Comparison of ENCODE assay signal across 21 cellular contexts in genomic region chr6:132487762-132488161, GRCh38. TPM values are rescaled to one million over a fixed set of nuclear protein-coding genes. Genes with fewer than 3 reads are reported as not detected.
A peak's percentile ranks its signal among the peaks of the same experiment; 100 is the strongest.
DNase-seq lines count a peak whose midpoint lies in the region; ATAC-seq and TF ChIP-seq lines count a peak whose summit lies in the region.
"Had no signal": no experiment of that assay in that cellular context is flagged by ENCODE, and none has a peak within 500 bp of the region (broad histone marks: within the 10 kb centered on the region; RNA-seq: fewer than 3 reads in every experiment).

No MANE protein-coding gene starts in this region.

- intact Hi-C loops in psoas muscle (cut with DNase I) = loop anchor here in 1 of 2 donors (10.0 kb wide), 1 partner anchor 573 kb away; no protein-coding TSS in a partner anchor

- no peaks in the 10 kb centered on the region for H3K9me3 ChIP-seq in CD4-positive, CD25-positive, alpha-beta regulatory T cell (ENCODE audit: control insufficient read depth in 2 of 2, low read length in 2 of 2)
- H3K9me3 ChIP-seq in psoas muscle = no peaks in the 10 kb centered on the region

- no peak overlapping the region for H3K27ac ChIP-seq in CD4-positive, CD25-positive, alpha-beta regulatory T cell (ENCODE audit: insufficient read depth, low read length, poor library complexity, severe bottlenecking)
- no peak overlapping the region for H3K27ac ChIP-seq in psoas muscle

- no peaks in the 10 kb centered on the region for H3K9me3 Mint-ChIP-seq in CD4-positive, CD25-positive, alpha-beta regulatory T cell
- H3K9me3 Mint-ChIP-seq in IgD-negative memory B cell = no peaks in the 10 kb centered on the region
- H3K9me3 Mint-ChIP-seq in activated naive CD8-positive, alpha-beta T cell treated with anti-CD3 and anti-CD28 coated beads for 36 hours = no peaks in the 10 kb centered on the region
- H3K9me3 Mint-ChIP-seq in memory B cell = no peaks in the 10 kb centered on the region
- no peaks in the 10 kb centered on the region for H3K9me3 Mint-ChIP-seq in stimulated activated effector memory CD8-positive, alpha-beta T cell treated with anti-CD3 and anti-CD28 coated beads, Interleukin-12 subunit alpha, Interleukin-12 subunit beta, amount 100 ng/mL, for 72 hours
- H3K9me3 Mint-ChIP-seq: GM23338 had no signal

- H3K4me3 Mint-ChIP-seq in CD4-positive, CD25-positive, alpha-beta regulatory T cell = no peak overlapping the region
- H3K4me3 Mint-ChIP-seq in IgD-negative memory B cell (peak overlapping the region in 3 of 4 donors; percentile 42 to 87 (median 66)), memory B cell (peak overlapping the region; percentile 61)
- no peak overlapping the region for H3K4me3 Mint-ChIP-seq in activated naive CD8-positive, alpha-beta T cell treated with anti-CD3 and anti-CD28 coated beads for 36 hours
- no peak overlapping the region for H3K4me3 Mint-ChIP-seq in stimulated activated effector memory CD8-positive, alpha-beta T cell treated with anti-CD3 and anti-CD28 coated beads, Interleukin-12 subunit alpha, Interleukin-12 subunit beta, amount 100 ng/mL, for 72 hours
- H3K4me3 Mint-ChIP-seq: GM23338 had no signal

- peaks cover 13 to 26% (median 22%) of the 10 kb centered on the region in 4 donors for H3K4me1 Mint-ChIP-seq in CD4-positive, CD25-positive, alpha-beta regulatory T cell
- H3K4me1 Mint-ChIP-seq in IgD-negative memory B cell (peaks cover 26 to 54% (median 42%) of the 10 kb centered on the region in 3 donors), memory B cell (peaks cover 37% of the 10 kb centered on the region)
- H3K4me1 Mint-ChIP-seq in activated naive CD8-positive, alpha-beta T cell treated with anti-CD3 and anti-CD28 coated beads for 36 hours = peaks cover 11% of the 10 kb centered on the region
- H3K4me1 Mint-ChIP-seq in stimulated activated effector memory CD8-positive, alpha-beta T cell treated with anti-CD3 and anti-CD28 coated beads, Interleukin-12 subunit alpha, Interleukin-12 subunit beta, amount 100 ng/mL, for 72 hours = peaks cover 8% of the 10 kb centered on the region
- H3K4me1 Mint-ChIP-seq: GM23338 had no signal

- H3K4me3 ChIP-seq in CD4-positive, CD25-positive, alpha-beta regulatory T cell (ENCODE audit: low read depth, low read length) = no peak overlapping the region
- H3K4me3 ChIP-seq in psoas muscle = no peak overlapping the region
- H3K4me3 ChIP-seq: GM23338 had no signal

- no peaks in the 10 kb centered on the region for H3K27me3 ChIP-seq in CD4-positive, CD25-positive, alpha-beta regulatory T cell (ENCODE audit: control insufficient read depth, insufficient read depth, low read length)
- H3K27me3 ChIP-seq in psoas muscle (ENCODE audit: insufficient read depth in 3 of 3, low read length in 2 of 3) = no peaks in the 10 kb centered on the region

- H3K4me1 ChIP-seq in CD4-positive, CD25-positive, alpha-beta regulatory T cell (ENCODE audit: control insufficient read depth, insufficient read depth, low read length, poor library complexity, severe bottlenecking) = peaks cover 23% of the 10 kb centered on the region
- peaks cover 23% of the 10 kb centered on the region for H3K4me1 ChIP-seq in psoas muscle

- H3K36me3 ChIP-seq in CD4-positive, CD25-positive, alpha-beta regulatory T cell (ENCODE audit: control insufficient read depth, insufficient read depth, low read length) = no peaks in the 10 kb centered on the region
- H3K36me3 ChIP-seq in psoas muscle (ENCODE audit: insufficient read depth in 1 of 2, low read depth in 1 of 2) = no peaks in the 10 kb centered on the region

- H3K27me3 Mint-ChIP-seq in CD4-positive, CD25-positive, alpha-beta regulatory T cell = no peaks in the 10 kb centered on the region
- H3K27me3 Mint-ChIP-seq in IgD-negative memory B cell (no peaks in the 10 kb centered on the region), memory B cell (no peaks in the 10 kb centered on the region)
- no peaks in the 10 kb centered on the region for H3K27me3 Mint-ChIP-seq in activated naive CD8-positive, alpha-beta T cell treated with anti-CD3 and anti-CD28 coated beads for 36 hours

- ATAC-seq in CD4-positive, CD25-positive, alpha-beta regulatory T cell (ENCODE audit: low read depth in 2 of 2) = no peak
- no peak for ATAC-seq in memory B cell (ENCODE audit: low read depth)
- no peak for ATAC-seq in stimulated activated effector memory CD8-positive, alpha-beta T cell treated with anti-CD3 and anti-CD28 coated beads, Interleukin-12 subunit alpha, Interleukin-12 subunit beta, amount 100 ng/mL, for 72 hours
- ATAC-seq in psoas muscle = no peak
- ATAC-seq: GM23338, SK-N-SH treated with all-trans-retinoic acid at 6 μM for 48 hours had no signal

- DNase-seq in CD4-positive, CD25-positive, alpha-beta regulatory T cell = peak in 2 of 3 donors; percentile 14 to 44
- DNase-seq in activated naive CD8-positive, alpha-beta T cell treated with anti-CD3 and anti-CD28 coated beads for 36 hours = no peak
- DNase-seq in memory B cell (ENCODE audit: low spot score in 2 of 2) (no peak), amniotic stem cell (lab: John Stamatoyannopoulos, UW) (no peak), NCI-H128 (lab: John Stamatoyannopoulos, UW; ENCODE audit: unreplicated experiment) (no peak), psoas muscle (no peak)
- DNase-seq in stimulated activated effector memory CD8-positive, alpha-beta T cell treated with anti-CD3 and anti-CD28 coated beads, Interleukin-12 subunit alpha, Interleukin-12 subunit beta, amount 100 ng/mL, for 72 hours (ENCODE audit: low spot score in 2 of 2) = no peak
- DNase-seq: C1 segment of cervical spinal cord, DND-41, GDM1, NCI-H1417, NCI-H187, NCI-H2107, NCI-H510A treated with DMSO at 0.1 percent for 48 hours, NCI-H82, RPMI8226, SIG-M5 had no signal

- peak overlapping the region in 2 of 3 donors; percentile 33 to 38 for H3K27ac Mint-ChIP-seq in CD4-positive, CD25-positive, alpha-beta regulatory T cell
- H3K27ac Mint-ChIP-seq in IgD-negative memory B cell (peak overlapping the region; percentile 32 to 77 (median 66)), memory B cell (no peak overlapping the region)
- H3K27ac Mint-ChIP-seq in activated naive CD8-positive, alpha-beta T cell treated with anti-CD3 and anti-CD28 coated beads for 36 hours = peak overlapping the region; percentile 17
- H3K27ac Mint-ChIP-seq in stimulated activated effector memory CD8-positive, alpha-beta T cell treated with anti-CD3 and anti-CD28 coated beads, Interleukin-12 subunit alpha, Interleukin-12 subunit beta, amount 100 ng/mL, for 72 hours = no peak overlapping the region
- H3K27ac Mint-ChIP-seq: GM23338 had no signal

- peaks cover 11% of the 10 kb centered on the region for H3K36me3 Mint-ChIP-seq in CD4-positive, CD25-positive, alpha-beta regulatory T cell
- peaks cover 5% of the 10 kb centered on the region for H3K36me3 Mint-ChIP-seq in IgD-negative memory B cell
- peaks cover 3% of the 10 kb centered on the region for H3K36me3 Mint-ChIP-seq in activated naive CD8-positive, alpha-beta T cell treated with anti-CD3 and anti-CD28 coated beads for 36 hours
- H3K36me3 Mint-ChIP-seq in memory B cell = peaks cover 12% of the 10 kb centered on the region
- no peaks in the 10 kb centered on the region for H3K36me3 Mint-ChIP-seq in stimulated activated effector memory CD8-positive, alpha-beta T cell treated with anti-CD3 and anti-CD28 coated beads, Interleukin-12 subunit alpha, Interleukin-12 subunit beta, amount 100 ng/mL, for 72 hours

- WGBS in psoas muscle, 3 donors = 84 to 89% (median 85%) methylated on average over 4 of the region's 4 CpGs

- no peak for TF ChIP-seq CTCF in psoas muscle (IDR thresholded peaks at IDR 0.05)

RNA-seq across cellular contexts. Expression of gene STX7, which starts 25.2 kb away (rescaled TPM):
- 20.2 TPM for total RNA-seq in CD4-positive, CD25-positive, alpha-beta regulatory T cell
- 10 to 100 TPM; 14.8 to 19.8 (median 18.9) TPM for polyA plus RNA-seq in CD4-positive, CD25-positive, alpha-beta regulatory T cell
- polyA plus RNA-seq in IgD-negative memory B cell = 96.7 TPM
- 10 to 100 TPM; 14.8 to 16.3 TPM for total RNA-seq in activated naive CD8-positive, alpha-beta T cell treated with anti-CD3 and anti-CD28 coated beads for 36 hours
- 10 to 100 TPM; 23.6 to 38.1 (median 29.7) TPM for total RNA-seq in psoas muscle
- polyA plus RNA-seq in psoas muscle = 10 to 100 TPM; 12.6 to 26.7 (median 14.1) TPM

RNA-seq across cellular contexts. Expression of gene TAAR9, which starts 50.3 kb away (rescaled TPM):
- not detected for total RNA-seq in CD4-positive, CD25-positive, alpha-beta regulatory T cell
- not detected for polyA plus RNA-seq in CD4-positive, CD25-positive, alpha-beta regulatory T cell
- polyA plus RNA-seq in IgD-negative memory B cell = not detected
- not detected for total RNA-seq in activated naive CD8-positive, alpha-beta T cell treated with anti-CD3 and anti-CD28 coated beads for 36 hours
- not detected for total RNA-seq in psoas muscle
- not detected for polyA plus RNA-seq in psoas muscle
- total RNA-seq: A673, GM23338 had no signal
- polyA plus RNA-seq: GM23338 had no signal

Comparison
In these comparisons a context has a peak if more than half of its experiments do, and no peak if none do; other contexts are left out.
1. DNase-seq: peak in CD4-positive, CD25-positive, alpha-beta regulatory T cell (2 of 3); none in activated naive CD8-positive, alpha-beta T cell treated with anti-CD3 and anti-CD28 coated beads for 36 hours (single experiment), memory B cell (0 of 2), amniotic stem cell (single experiment), stimulated activated effector memory CD8-positive, alpha-beta T cell treated with anti-CD3 and anti-CD28 coated beads, Interleukin-12 subunit alpha, Interleukin-12 subunit beta, amount 100 ng/mL, for 72 hours (0 of 2), NCI-H128 (single experiment) and psoas muscle (0 of 2).
2. H3K27ac Mint-ChIP-seq: peak in CD4-positive, CD25-positive, alpha-beta regulatory T cell (2 of 3), IgD-negative memory B cell (3 of 3) and activated naive CD8-positive, alpha-beta T cell treated with anti-CD3 and anti-CD28 coated beads for 36 hours (single experiment); none in memory B cell (single experiment) and stimulated activated effector memory CD8-positive, alpha-beta T cell treated with anti-CD3 and anti-CD28 coated beads, Interleukin-12 subunit alpha, Interleukin-12 subunit beta, amount 100 ng/mL, for 72 hours (single experiment).
3. H3K4me3 Mint-ChIP-seq: peak in IgD-negative memory B cell (3 of 4) and memory B cell (single experiment); none in CD4-positive, CD25-positive, alpha-beta regulatory T cell (0 of 4), activated naive CD8-positive, alpha-beta T cell treated with anti-CD3 and anti-CD28 coated beads for 36 hours (single experiment) and stimulated activated effector memory CD8-positive, alpha-beta T cell treated with anti-CD3 and anti-CD28 coated beads, Interleukin-12 subunit alpha, Interleukin-12 subunit beta, amount 100 ng/mL, for 72 hours (single experiment).